In the genomic region with DNA sequence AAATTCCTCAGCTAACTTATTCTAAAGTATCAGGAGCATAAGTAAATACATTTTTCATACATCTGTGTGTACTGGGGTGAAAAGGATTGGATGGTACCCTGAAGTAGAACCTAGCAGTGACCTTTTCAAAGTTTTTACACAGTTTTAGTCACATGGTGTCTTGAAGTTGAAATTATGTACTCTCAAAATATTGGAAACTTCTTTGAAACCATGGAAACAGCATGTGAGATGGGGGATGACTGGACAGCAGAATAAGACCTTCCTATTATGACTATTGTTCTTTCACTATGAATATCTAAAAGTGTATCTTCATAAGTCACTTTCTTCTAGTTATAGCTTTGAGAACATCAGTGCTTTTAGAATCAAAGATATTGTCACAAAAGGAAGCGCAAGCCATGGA, we compare ENCODE assay signal across 10 cellular contexts.
"Had no signal": no experiment of that assay in that cellular context is flagged by ENCODE, and none has a peak within 500 bp of the region (broad histone marks: within the 10 kb centered on the region; RNA-seq: fewer than 3 reads in every experiment).

No MANE protein-coding gene starts in this region.

- H3K27ac ChIP-seq: GM23248 had no signal

- H3K9me3 ChIP-seq: HAP-1 had no signal

- H3K9ac ChIP-seq: GM23248 had no signal

- DNase-seq: GM23248, GOT3, H7, H9, HCEC 1CT, HFFc6 had no signal

- H3K4me1 ChIP-seq: HAP-1 had no signal

- H3K4me2 ChIP-seq: GM23338 had no signal

- ATAC-seq: GM23338, HCT116 had no signal

- H2AFZ ChIP-seq: GM23248, GM23338 had no signal

- FAIRE-seq: H54 had no signal

- H3K36me3 ChIP-seq: HAP-1 had no signal

- H3K4me3 ChIP-seq: GM23248, GM23338, HAP-1 had no signal
